Comparison of ENCODE assay signal across 9 cellular contexts in genomic region chr18:74171910-74172606, GRCh38. TPM values are rescaled to one million over a fixed set of nuclear protein-coding genes. Genes with fewer than 3 reads are reported as not detected.
DNase-seq lines count a peak whose midpoint lies in the region; ATAC-seq and TF ChIP-seq lines count a peak whose summit lies in the region.
"Had no signal": no experiment of that assay in that cellular context is flagged by ENCODE, and none has a peak within 500 bp of the region (broad histone marks: within the 10 kb centered on the region; RNA-seq: fewer than 3 reads in every experiment).

No MANE protein-coding gene starts in this region.

- H3K36me3 Mint-ChIP-seq in activated CD4-positive, alpha-beta T cell treated with anti-CD3 and anti-CD28 coated beads, Interleukin-2, amount 10 ng/mL, durations not matched to agents 24 days and 14 days (ENCODE audit: low read depth) = no peaks in the 10 kb centered on the region
- no peaks in the 10 kb centered on the region for H3K36me3 Mint-ChIP-seq in stimulated activated effector memory CD8-positive, alpha-beta T cell treated with anti-CD3 and anti-CD28 coated beads, Interleukin-12 subunit alpha, Interleukin-12 subunit beta, amount 100 ng/mL, for 72 hours
- peaks cover 8% of the 10 kb centered on the region for H3K36me3 Mint-ChIP-seq in glutamatergic neuron (ENCODE audit: unreplicated experiment)

- TF ChIP-seq CTCF in glutamatergic neuron (IDR thresholded peaks at IDR 0.05; ENCODE audit: partially characterized antibody, unreplicated experiment) = no peak

- DNase-seq in activated CD4-positive, alpha-beta T cell treated with anti-CD3 and anti-CD28 coated beads, Interleukin-2, amount 10 ng/mL, durations not matched to agents 24 days and 14 days = no peak
- DNase-seq in activated CD4-positive, alpha-beta T cell treated with anti-CD3 and anti-CD28 coated beads, Interleukin-2, amount 50 U/mL, for 48 hours = no peak
- DNase-seq in SW480 (ENCODE audit: low spot score) = peak; percentile 2
- no peak for DNase-seq in stimulated activated effector memory CD8-positive, alpha-beta T cell treated with anti-CD3 and anti-CD28 coated beads, Interleukin-12 subunit alpha, Interleukin-12 subunit beta, amount 100 ng/mL, for 72 hours (ENCODE audit: low spot score in 2 of 2)
- DNase-seq in glutamatergic neuron = no peak
- DNase-seq in NAMALWA (ENCODE audit: low spot score) = no peak
- no peak for DNase-seq in GM19238 (ENCODE audit: insufficient read length, low spot score)
- DNase-seq: BE2C had no signal

- peak overlapping the region; percentile 60 for H3K4me3 Mint-ChIP-seq in activated CD4-positive, alpha-beta T cell treated with anti-CD3 and anti-CD28 coated beads, Interleukin-2, amount 10 ng/mL, durations not matched to agents 24 days and 14 days
- H3K4me3 Mint-ChIP-seq in stimulated activated effector memory CD8-positive, alpha-beta T cell treated with anti-CD3 and anti-CD28 coated beads, Interleukin-12 subunit alpha, Interleukin-12 subunit beta, amount 100 ng/mL, for 72 hours = peak overlapping the region; percentile 30
- H3K4me3 Mint-ChIP-seq in glutamatergic neuron (ENCODE audit: unreplicated experiment) = no peak overlapping the region

- H3K9me3 Mint-ChIP-seq in activated CD4-positive, alpha-beta T cell treated with anti-CD3 and anti-CD28 coated beads, Interleukin-2, amount 10 ng/mL, durations not matched to agents 24 days and 14 days = no peaks in the 10 kb centered on the region
- H3K9me3 Mint-ChIP-seq in stimulated activated effector memory CD8-positive, alpha-beta T cell treated with anti-CD3 and anti-CD28 coated beads, Interleukin-12 subunit alpha, Interleukin-12 subunit beta, amount 100 ng/mL, for 72 hours = no peaks in the 10 kb centered on the region
- peaks cover 9% of the 10 kb centered on the region for H3K9me3 Mint-ChIP-seq in glutamatergic neuron (ENCODE audit: unreplicated experiment)

- peaks cover 25% of the 10 kb centered on the region for H3K27me3 Mint-ChIP-seq in activated CD4-positive, alpha-beta T cell treated with anti-CD3 and anti-CD28 coated beads, Interleukin-2, amount 10 ng/mL, durations not matched to agents 24 days and 14 days
- H3K27me3 Mint-ChIP-seq in glutamatergic neuron (ENCODE audit: unreplicated experiment) = no peaks in the 10 kb centered on the region

- no peak overlapping the region for H3K27ac Mint-ChIP-seq in activated CD4-positive, alpha-beta T cell treated with anti-CD3 and anti-CD28 coated beads, Interleukin-2, amount 10 ng/mL, durations not matched to agents 24 days and 14 days
- no peak overlapping the region for H3K27ac Mint-ChIP-seq in stimulated activated effector memory CD8-positive, alpha-beta T cell treated with anti-CD3 and anti-CD28 coated beads, Interleukin-12 subunit alpha, Interleukin-12 subunit beta, amount 100 ng/mL, for 72 hours
- no peak overlapping the region for H3K27ac Mint-ChIP-seq in glutamatergic neuron (ENCODE audit: unreplicated experiment)

- peaks cover 5% of the 10 kb centered on the region for H3K4me1 Mint-ChIP-seq in activated CD4-positive, alpha-beta T cell treated with anti-CD3 and anti-CD28 coated beads, Interleukin-2, amount 10 ng/mL, durations not matched to agents 24 days and 14 days
- H3K4me1 Mint-ChIP-seq in stimulated activated effector memory CD8-positive, alpha-beta T cell treated with anti-CD3 and anti-CD28 coated beads, Interleukin-12 subunit alpha, Interleukin-12 subunit beta, amount 100 ng/mL, for 72 hours = peaks cover 13% of the 10 kb centered on the region
- peaks cover 12% of the 10 kb centered on the region for H3K4me1 Mint-ChIP-seq in glutamatergic neuron (ENCODE audit: low read depth, unreplicated experiment)

- ATAC-seq in HG03045 (IDR thresholded peaks at IDR 0.05; ENCODE audit: unreplicated experiment) = peak; percentile 94
- peak; percentile 63 for ATAC-seq in stimulated activated effector memory CD8-positive, alpha-beta T cell treated with anti-CD3 and anti-CD28 coated beads, Interleukin-12 subunit alpha, Interleukin-12 subunit beta, amount 100 ng/mL, for 72 hours

- intact Hi-C loops in activated CD4-positive, alpha-beta T cell treated with anti-CD3 and anti-CD28 coated beads, Interleukin-2, amount 10 ng/mL, durations not matched to agents 24 days and 14 days (cut with micrococcal nuclease) = no loop called here

RNA-seq across cellular contexts. Expression of gene TIMM21, which starts 23.7 kb away (rescaled TPM):
- 61.8 and 71.8 TPM in 2 replicates for total RNA-seq in activated CD4-positive, alpha-beta T cell treated with anti-CD3 and anti-CD28 coated beads, Interleukin-2, amount 10 ng/mL, durations not matched to agents 24 days and 14 days
- 26.8 TPM for total RNA-seq in glutamatergic neuron (ENCODE audit: unreplicated experiment)

RNA-seq across cellular contexts. Expression of gene FBXO15, which starts 24.4 kb away (rescaled TPM):
- total RNA-seq in activated CD4-positive, alpha-beta T cell treated with anti-CD3 and anti-CD28 coated beads, Interleukin-2, amount 10 ng/mL, durations not matched to agents 24 days and 14 days = 1.2 and 1.3 TPM in 2 replicates
- total RNA-seq in glutamatergic neuron (ENCODE audit: unreplicated experiment) = 0.76 TPM
